14 cellular contexts compared by ENCODE assay signal in genomic region chr14:52328286-52328685, GRCh38. TPM values are rescaled to one million over a fixed set of nuclear protein-coding genes. Genes with fewer than 3 reads are reported as not detected.
DNase-seq lines count a peak whose midpoint lies in the region; FAIRE-seq and TF ChIP-seq lines count a peak whose summit lies in the region.
"Had no signal": no experiment of that assay in that cellular context is flagged by ENCODE, and none has a peak within 500 bp of the region (broad histone marks: within the 10 kb centered on the region; RNA-seq: fewer than 3 reads in every experiment).

No MANE protein-coding gene starts in this region.

- H3K4ac ChIP-seq in mesenchymal stem cell (ENCODE audit: low read depth in 1 of 2, low read length in 2 of 2): no peak overlapping the region

- H3K18ac ChIP-seq in mesenchymal stem cell (ENCODE audit: low read depth in 1 of 2, low read length in 2 of 2): no peak overlapping the region

- peaks cover 3% of the 10 kb centered on the region for H3K4me1 ChIP-seq in mesenchymal stem cell (ENCODE audit: control insufficient read depth, insufficient read depth, low read depth, low read length)
- H3K4me1 ChIP-seq: right atrium auricular region had no signal

- H2BK120ac ChIP-seq in mesenchymal stem cell (ENCODE audit: low read depth, low read length): no peak overlapping the region

- H3K4me2 ChIP-seq in mesenchymal stem cell (ENCODE audit: low read length, poor library complexity, severe bottlenecking): no peak overlapping the region

- DNase-seq in EL (peak; percentile 69), RCC 7860 (ENCODE audit: low spot score) (no peak), bronchial epithelial cell (ENCODE audit: low read depth) (peak; percentile 86), mesenchymal stem cell (peak; percentile 54), germinal center (ENCODE audit: low spot score) (no peak), NCI-H2227 (lab: John Stamatoyannopoulos, UW; ENCODE audit: unreplicated experiment) (no peak), urothelium cell line (ENCODE audit: low spot score) (no peak), coronary artery (ENCODE audit: low spot score) (no peak)
- DNase-seq: activated CD4-positive, alpha-beta T cell treated with anti-CD3 and anti-CD28 coated beads for 1 hour; activated gamma-delta T cell; KBM-7; NCI-H187 had no signal

- no peak overlapping the region for H2BK5ac ChIP-seq in mesenchymal stem cell (ENCODE audit: low read depth, low read length, poor library complexity, severe bottlenecking)

- FAIRE-seq in RCC 7860 (lab: Jason Lieb, UNC) (peak; percentile 39), bronchial epithelial cell (lab: Jason Lieb, UNC) (no peak), urothelium cell line (lab: Jason Lieb, UNC) (no peak)

- no peaks in the 10 kb centered on the region for H3K9me3 ChIP-seq in mesenchymal stem cell (ENCODE audit: control insufficient read depth, low read length)
- H3K9me3 ChIP-seq: right atrium auricular region had no signal

- no peak overlapping the region for H3K4me3 ChIP-seq in bronchial epithelial cell (ENCODE audit: low read depth, low read length)
- no peak overlapping the region for H3K4me3 ChIP-seq in mesenchymal stem cell (ENCODE audit: insufficient read depth in 1 of 2, low read depth in 1 of 2, low read length in 2 of 2)
- H3K4me3 ChIP-seq in coronary artery: no peak overlapping the region
- H3K4me3 ChIP-seq: right atrium auricular region had no signal

- H2BK15ac ChIP-seq in mesenchymal stem cell (ENCODE audit: low read depth, poor library complexity, severe bottlenecking): no peak overlapping the region

- H3K36me3 ChIP-seq in bronchial epithelial cell (ENCODE audit: control insufficient read depth, insufficient read depth, low read length): no peaks in the 10 kb centered on the region
- peaks cover 0 to 3% of the 10 kb centered on the region in 2 experiments for H3K36me3 ChIP-seq in mesenchymal stem cell (ENCODE audit: control insufficient read depth in 1 of 2, insufficient read depth in 2 of 2, low read depth in 1 of 2, low read length in 2 of 2)
- H3K36me3 ChIP-seq: right atrium auricular region had no signal

- no peaks in the 10 kb centered on the region for H3K27me3 ChIP-seq in bronchial epithelial cell (ENCODE audit: control insufficient read depth, insufficient read depth, low read length)
- H3K27me3 ChIP-seq in mesenchymal stem cell (ENCODE audit: control insufficient read depth in 1 of 2, insufficient read depth in 1 of 2, low read length in 2 of 2): no peaks in the 10 kb centered on the region
- H3K27me3 ChIP-seq: right atrium auricular region had no signal

- no peak overlapping the region for H2AFZ ChIP-seq in mesenchymal stem cell (ENCODE audit: low read depth, low read length)

- no peak overlapping the region for H2BK12ac ChIP-seq in mesenchymal stem cell (ENCODE audit: low read length in 2 of 2)

- H2AK5ac ChIP-seq in mesenchymal stem cell (ENCODE audit: low read length, severe bottlenecking): no peak overlapping the region

- no peak overlapping the region for H3K23ac ChIP-seq in mesenchymal stem cell (ENCODE audit: low read length in 2 of 2)

- peak overlapping the region; percentile 24 for H3K9ac ChIP-seq in mesenchymal stem cell (ENCODE audit: low read length)

- no peak overlapping the region for H4K8ac ChIP-seq in mesenchymal stem cell (ENCODE audit: low read length)

- H4K91ac ChIP-seq in mesenchymal stem cell (ENCODE audit: low read length): no peak overlapping the region

- no peak overlapping the region for H3K27ac ChIP-seq in mesenchymal stem cell (ENCODE audit: low read length, poor library complexity, severe bottlenecking)
- H3K27ac ChIP-seq in coronary artery: no peak overlapping the region
- H3K27ac ChIP-seq: right atrium auricular region had no signal

- TF ChIP-seq CTCF in bronchial epithelial cell (IDR thresholded peaks at IDR 0.05; ENCODE audit: insufficient read depth, low read length, severe bottlenecking) (no peak), coronary artery (IDR thresholded peaks at IDR 0.05) (no peak)

- peaks cover 7% of the 10 kb centered on the region for H3K79me1 ChIP-seq in mesenchymal stem cell (replicated peaks; ENCODE audit: low read length, poor library complexity, severe bottlenecking)

- H3K14ac ChIP-seq in mesenchymal stem cell (ENCODE audit: low read length in 2 of 2): no peak overlapping the region

RNA-seq across cellular contexts. Expression of gene PTGER2, which starts 14.2 kb away (rescaled TPM):
- under 0.01 TPM in 1 of 2 replicates, not detected in the other for total RNA-seq in bronchial epithelial cell
- polyA plus RNA-seq in mesenchymal stem cell (2013, experiment 1 of 2): 17.5 TPM
- polyA plus RNA-seq in mesenchymal stem cell (2013, experiment 2 of 2): 17.8 TPM
- total RNA-seq: temporal lobe had no signal

Comparison
In these comparisons a context has a peak if more than half of its experiments do, and no peak if none do; other contexts are left out.
1. DNase-seq: peak in EL (single experiment), bronchial epithelial cell (single experiment) and mesenchymal stem cell (single experiment); none in RCC 7860 (single experiment), germinal center (single experiment), NCI-H2227 (single experiment), urothelium cell line (single experiment) and coronary artery (single experiment).